8 cellular contexts compared by ENCODE assay signal in the genomic region with DNA sequence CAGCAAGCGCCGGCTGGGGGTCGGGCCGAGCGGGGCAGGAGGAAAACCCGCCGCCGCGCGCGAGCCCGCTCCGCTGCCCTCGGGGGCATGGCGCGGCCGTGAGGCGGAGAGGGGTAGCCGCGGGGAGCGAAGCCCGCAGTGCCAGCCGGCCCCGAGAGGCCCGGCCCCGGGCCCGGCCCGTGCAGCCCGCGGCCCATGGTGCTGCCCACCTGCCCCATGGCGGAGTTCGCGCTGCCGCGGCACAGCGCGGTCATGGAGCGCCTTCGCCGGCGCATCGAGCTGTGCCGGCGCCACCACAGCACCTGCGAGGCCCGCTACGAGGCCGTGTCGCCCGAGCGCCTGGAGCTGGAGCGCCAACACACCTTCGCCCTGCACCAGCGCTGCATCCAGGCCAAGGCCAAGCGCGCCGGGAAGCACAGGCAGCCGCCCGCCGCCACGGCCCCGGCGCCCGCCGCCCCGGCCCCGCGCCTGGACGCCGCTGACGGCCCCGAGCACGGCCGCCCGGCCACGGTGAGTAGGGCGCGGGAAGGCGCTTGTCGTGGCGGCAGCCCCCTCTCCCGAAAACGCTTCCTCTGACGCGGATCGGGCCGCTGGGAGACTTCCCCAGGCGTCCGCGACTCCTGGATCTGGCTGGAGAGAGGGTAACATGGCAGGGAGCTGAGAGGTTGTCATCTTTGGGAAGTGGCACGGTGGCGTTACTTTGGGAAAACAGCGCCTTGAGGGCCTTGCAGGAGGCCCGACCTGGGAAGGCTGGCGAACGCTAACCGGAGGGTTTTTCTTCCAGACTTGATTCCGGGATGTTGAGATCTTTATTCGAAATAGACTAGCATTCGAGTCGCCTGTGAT. TPM values are rescaled to one million over a fixed set of nuclear protein-coding genes. Genes with fewer than 3 reads are reported as not detected.
DNase-seq lines count a peak whose midpoint lies in the region; ATAC-seq lines count a peak whose summit lies in the region.

No MANE protein-coding gene starts in this region.

- DNase-seq in D341Med (ENCODE audit: low spot score) = peak; percentile 78
- DNase-seq in T-helper 2 cell = peak in 3 of 5 experiments; percentile 10 to 65 (median 30)
- DNase-seq in cerebellum (ENCODE audit: low spot score) = peak; percentile 36
- DNase-seq in left colon = peak; percentile 38 to 62
- DNase-seq in stimulated activated CD4-positive, alpha-beta T cell treated with anti-CD3 and anti-CD28 coated beads, Interleukin-1b, Interleukin-23, amount 100 ng/mL, for 4 hours (ENCODE audit: low read depth in 2 of 2) = peak; percentile 21 to 24
- DNase-seq in GM19240 (ENCODE audit: insufficient read length, low spot score) = no peak

- ATAC-seq in GM19452 (IDR thresholded peaks at IDR 0.05; ENCODE audit: unreplicated experiment) = peak; percentile 34
- ATAC-seq in HG03520 (IDR thresholded peaks at IDR 0.05; ENCODE audit: unreplicated experiment) = peak; percentile 20
- ATAC-seq in left colon = peak; percentile 54

- intact Hi-C loops in left colon (cut with DNase I, micrococcal nuclease) = no loop called here

RNA-seq across cellular contexts. Expression of a gene that starts 0.5 kb away (rescaled TPM):
- 22.8 TPM for total RNA-seq in cerebellum
- 10 to 100 TPM; 22.1 to 24.9 TPM for total RNA-seq in left colon

RNA-seq across cellular contexts. Expression of a gene that starts 34.4 kb away (rescaled TPM):
- 288 TPM for total RNA-seq in cerebellum
- 100 to 1,000 TPM; 506 to 601 TPM for total RNA-seq in left colon

RNA-seq across cellular contexts. Expression of a gene that starts 52.3 kb away (rescaled TPM):
- total RNA-seq in cerebellum = 0.64 TPM
- total RNA-seq in left colon = not detected
